ENCODE assay signal across 11 cellular contexts in the genomic region with DNA sequence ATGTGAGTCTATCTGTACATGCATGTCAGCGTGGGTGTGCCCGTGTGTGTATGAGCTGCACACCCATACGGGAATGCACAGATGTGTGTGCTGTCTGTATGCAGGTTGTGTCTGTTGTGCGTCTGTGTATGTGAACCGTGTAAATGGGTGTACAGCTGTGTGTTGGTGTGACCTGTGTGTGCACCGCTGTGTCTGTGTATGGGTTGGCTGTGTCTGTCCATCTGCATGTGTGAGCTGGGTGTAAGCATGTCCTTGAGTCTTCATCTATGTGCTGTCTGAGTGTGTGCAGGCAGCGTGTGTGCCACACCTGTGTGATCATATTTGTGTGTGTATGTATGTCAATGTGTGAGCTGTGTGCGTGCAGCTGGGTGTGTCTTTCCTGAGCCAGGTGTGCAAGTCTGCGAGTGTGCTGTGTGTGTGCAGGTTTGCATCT. TPM values are rescaled to one million over a fixed set of nuclear protein-coding genes. Genes with fewer than 3 reads are reported as not detected.
A peak's percentile ranks its signal among the peaks of the same experiment; 100 is the strongest.
DNase-seq lines count a peak whose midpoint lies in the region; ATAC-seq and TF ChIP-seq lines count a peak whose summit lies in the region.
"Had no signal": no experiment of that assay in that cellular context is flagged by ENCODE, and none has a peak within 500 bp of the region (broad histone marks: within the 10 kb centered on the region; RNA-seq: fewer than 3 reads in every experiment).

No MANE protein-coding gene starts in this region.

- POLR2A ChIA-PET in BJ (lab: Charles Lee) = no interaction called here

- no peaks in the 10 kb centered on the region for H3K27me3 ChIP-seq in BJ (ENCODE audit: control insufficient read depth, insufficient read depth, low read length)
- H3K27me3 ChIP-seq in esophagus (ENCODE audit: control insufficient read depth in 1 of 2, insufficient read depth in 2 of 2, low read length in 2 of 2) = no peaks in the 10 kb centered on the region
- H3K27me3 ChIP-seq in osteoblast (ENCODE audit: insufficient read depth, low read length) = no peaks in the 10 kb centered on the region

- H3K36me3 ChIP-seq in BJ (ENCODE audit: control insufficient read depth, insufficient read depth, low read length) (peaks cover under 1% of the 10 kb centered on the region; the same call in 1 of the 2 replicates), esophagus (ENCODE audit: control insufficient read depth in 2 of 2, insufficient read depth in 2 of 2, low read length in 1 of 2) (peaks cover 0 to 11% of the 10 kb centered on the region in 2 donors), osteoblast (ENCODE audit: insufficient read depth, low read length) (peaks cover 17% of the 10 kb centered on the region)

- peaks cover 0 to 2% of the 10 kb centered on the region in 2 donors for H3K9me3 ChIP-seq in esophagus (ENCODE audit: control insufficient read depth in 2 of 2, insufficient read depth in 1 of 2, low read depth in 1 of 2, low read length in 1 of 2)
- no peaks in the 10 kb centered on the region for H3K9me3 ChIP-seq in osteoblast (ENCODE audit: low read depth, low read length)

- H3K4me1 ChIP-seq in esophagus (ENCODE audit: control insufficient read depth in 2 of 2, insufficient read depth in 2 of 2, low read length in 1 of 2) (peaks cover 0 to 20% of the 10 kb centered on the region in 2 donors), osteoblast (ENCODE audit: insufficient read depth, low read length) (peaks cover 20% of the 10 kb centered on the region)

- no peak for ATAC-seq in HG02973 (IDR thresholded peaks at IDR 0.05; ENCODE audit: unreplicated experiment)
- ATAC-seq: left lobe of liver had no signal

- DNase-seq in BJ (ENCODE audit: low read depth) (no peak), LNCaP clone FGC (ENCODE audit: low read depth) (no peak), osteoblast (ENCODE audit: insufficient read length, low spot score, missing footprints) (no peak), NCI-H1694 (lab: John Stamatoyannopoulos, UW) (no peak), dedifferentiated amniotic fluid mesenchymal stem cell (ENCODE audit: extremely low spot score) (no peak), activated gamma-delta T cell (lab: John Stamatoyannopoulos, UW) (no peak)
- DNase-seq: EL, NCI-H187 had no signal

- H3K27ac ChIP-seq in esophagus (ENCODE audit: low read depth in 2 of 2, low read length in 1 of 2) (peak overlapping the region; percentile 92 to 97), osteoblast (ENCODE audit: low read depth, low read length) (peak overlapping the region; percentile 28)

- H3K4me3 ChIP-seq in BJ (ENCODE audit: low read depth, low read length) = peak overlapping the region; percentile 90
- H3K4me3 ChIP-seq in LNCaP clone FGC (ENCODE audit: low read depth, low read length) = peak overlapping the region; percentile 66; the same call in 1 of the 2 replicates
- H3K4me3 ChIP-seq in esophagus (ENCODE audit: low read depth in 1 of 2, low read length in 2 of 2) = peak overlapping the region; percentile 47 to 76
- H3K4me3 ChIP-seq in osteoblast (ENCODE audit: insufficient read depth, low read length) = peak overlapping the region; percentile 92

- WGBS in esophagus, 2 donors = 51 to 60% methylated on average over 9 of the region's 9 CpGs

- TF ChIP-seq CTCF in BJ (IDR thresholded peaks at IDR 0.05; ENCODE audit: insufficient read depth, low read depth, low read length) (no peak), LNCaP clone FGC (IDR thresholded peaks at IDR 0.05; ENCODE audit: control insufficient read depth, extremely low read depth, insufficient read depth) (no peak), osteoblast (IDR thresholded peaks at IDR 0.05; ENCODE audit: extremely low read depth, low read depth, low read length) (no peak)

- H2AFZ ChIP-seq in osteoblast (ENCODE audit: low read length) = no peak overlapping the region

- peak overlapping the region; percentile 71 for H3K4me2 ChIP-seq in osteoblast (ENCODE audit: insufficient read depth, low read length)

- H4K20me1 ChIP-seq in osteoblast (ENCODE audit: insufficient read depth, low read length) = peaks cover 17% of the 10 kb centered on the region

- CTCF ChIA-PET in BJ (lab: Yijun Ruan, JAX) = interaction anchor here (0.5 to 1.7 kb wide), 4 partner anchors 9 to 351 kb away, joined by 3 to 7 read pairs (median 4); no protein-coding TSS in a partner anchor

- peaks cover 19% of the 10 kb centered on the region for H3K79me2 ChIP-seq in osteoblast (ENCODE audit: insufficient read depth, low read length)

RNA-seq across cellular contexts. Expression of gene NOTCH3, which starts 1.6 kb away (rescaled TPM):
- polyA plus RNA-seq in BJ (2011; rRNA removed) = 13.3 and 37.6 TPM in 2 replicates
- polyA minus RNA-seq in BJ (2011; rRNA and poly(A)+ RNA removed) = 41.8 and 52.6 TPM in 2 replicates
- polyA plus RNA-seq in esophagus = 10 to 100 TPM; 34.7 to 46.2 TPM
- total RNA-seq in osteoblast = 49.8 and 51.8 TPM in 2 replicates

RNA-seq across cellular contexts. Expression of gene EPHX3, which starts 33.0 kb away (rescaled TPM):
- polyA plus RNA-seq in BJ (2011; rRNA removed) = 0.04 and 0.05 TPM in 2 replicates
- polyA minus RNA-seq in BJ (2011; rRNA and poly(A)+ RNA removed) = 0.38 TPM in 1 of 2 replicates, not detected in the other
- polyA plus RNA-seq in esophagus = 10 to 100 TPM; 30.4 to 69.8 TPM
- 0.29 TPM in 1 of 2 replicates, not detected in the other for total RNA-seq in osteoblast

Comparison
In these comparisons a context has a peak if more than half of its experiments do, and no peak if none do; other contexts are left out.
1. RNA of gene EPHX3, which starts 33.0 kb away (polyA plus RNA-seq): 30.4 to 69.8 TPM in esophagus; 0.04 to 0.05 TPM in BJ; every median in the first group is over 10 times any median in the second.
2. Peak in every context shown above with its lines, with median percentiles within 50 percentile points of each other: H3K4me3 ChIP-seq.